Comparison of ENCODE assay signal across 29 cellular contexts in the genomic region with DNA sequence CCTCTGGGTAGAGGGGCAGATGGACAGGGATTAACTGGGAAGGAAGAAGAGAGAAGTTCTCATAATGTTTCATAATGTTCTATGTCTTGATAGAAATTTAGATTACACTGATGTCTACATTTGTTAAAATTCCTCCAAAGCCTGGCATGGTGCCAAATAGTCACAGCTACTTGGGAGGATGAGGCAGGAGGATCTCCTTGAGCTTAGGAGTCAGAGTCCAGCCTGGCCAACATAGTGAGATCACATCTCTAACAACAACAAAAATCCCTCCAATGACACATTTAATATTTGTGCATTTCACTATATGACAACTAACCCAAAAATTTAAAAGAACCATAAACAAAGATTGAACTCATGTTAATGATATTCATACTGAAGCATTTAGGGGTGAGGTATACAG. TPM values are rescaled to one million over a fixed set of nuclear protein-coding genes. Genes with fewer than 3 reads are reported as not detected.
A peak's percentile ranks its signal among the peaks of the same experiment; 100 is the strongest.
DNase-seq lines count a peak whose midpoint lies in the region; ATAC-seq and TF ChIP-seq lines count a peak whose summit lies in the region.
"Had no signal": no experiment of that assay in that cellular context is flagged by ENCODE, and none has a peak within 500 bp of the region (broad histone marks: within the 10 kb centered on the region; RNA-seq: fewer than 3 reads in every experiment).

No MANE protein-coding gene starts in this region.

- H3K56ac ChIP-seq in IMR-90 (ENCODE audit: extremely low read depth, insufficient read depth, low read length): no peak overlapping the region

- TF ChIP-seq POLR2A in IMR-90 (IDR thresholded peaks at IDR 0.05; ENCODE audit: low read depth, low read length) (no peak), gastroesophageal sphincter (IDR thresholded peaks at IDR 0.05) (no peak)

- no peak overlapping the region for H2AFZ ChIP-seq in IMR-90 (replicated peaks; ENCODE audit: low read length, poor library complexity)

- peak overlapping the region; percentile 59; the same call in 1 of the 2 replicates for H3K18ac ChIP-seq in IMR-90 (ENCODE audit: low read depth, low read length)

- no peak overlapping the region for H4K91ac ChIP-seq in IMR-90 (ENCODE audit: insufficient read depth, low read depth, low read length)

- peak overlapping the region in 1 of 2 experiments; percentile 47; a peak in 2 of 4 replicates for H4K8ac ChIP-seq in IMR-90 (ENCODE audit: low read depth in 2 of 2, low read length in 2 of 2)

- CTCF ChIA-PET in IMR-90 (lab: Yijun Ruan, JAX): no interaction called here

- H3K9ac ChIP-seq in IMR-90 (ENCODE audit: low read depth, low read length): no peak overlapping the region

- POLR2A ChIA-PET in IMR-90 (lab: Charles Lee; ENCODE audit: unreplicated experiment): no interaction called here

- BruUV-seq in IMR-90 (replicated peaks; lab: Mats Ljungman, UMichigan): no TSS peak

- peak overlapping the region; percentile 66 for H2BK5ac ChIP-seq in IMR-90 (ENCODE audit: low read depth, low read length, poor library complexity, severe bottlenecking)

- no peaks in the 10 kb centered on the region for H3K79me1 ChIP-seq in IMR-90 (ENCODE audit: low read depth in 1 of 2, low read length in 2 of 2)

- TF ChIP-seq EP300 in gastroesophageal sphincter (IDR thresholded peaks at IDR 0.05): no peak

- no peak overlapping the region for H3K4me2 ChIP-seq in IMR-90 (ENCODE audit: low read depth, low read length)

- intact Hi-C loops in IMR-90 (cut with micrococcal nuclease): no loop called here
- intact Hi-C loops in lower lobe of right lung (cut with DNase I): no loop called here

- H3K27me3 ChIP-seq in IMR-90 (ENCODE audit: control insufficient read depth, insufficient read depth, low read length) (no peaks in the 10 kb centered on the region), gastroesophageal sphincter (no peaks in the 10 kb centered on the region), lower lobe of right lung (ENCODE audit: low read depth) (no peaks in the 10 kb centered on the region)

- peaks cover 3% of the 10 kb centered on the region; the same call in 1 of the 2 replicates for H3K9me1 ChIP-seq in IMR-90 (ENCODE audit: insufficient read depth, low read length)

- H2AK9ac ChIP-seq in IMR-90 (replicated peaks; ENCODE audit: low read depth, low read length, poor library complexity): no peak overlapping the region

- ATAC-seq in IMR-90 (ENCODE audit: low read depth): peak; percentile 87
- ATAC-seq in gastroesophageal sphincter: no peak
- no peak for ATAC-seq in lower lobe of right lung
- ATAC-seq: activated naive CD8-positive, alpha-beta T cell treated with anti-CD3 and anti-CD28 coated beads, Interleukin-2, amount 50 U/mL, for 24 hours; left lobe of liver; sciatic nerve; stimulated activated naive B cell treated with anti-CD40 and anti-IgM and Interleukin-4, amounts not matched to agents 10 μg/mL and 1 μg/mL and 100 μg/mL, for 72 hours had no signal

- H3K9me3 ChIP-seq in IMR-90 (ENCODE audit: control insufficient read depth, insufficient read depth, low read length) (no peaks in the 10 kb centered on the region), gastroesophageal sphincter (no peaks in the 10 kb centered on the region), lower lobe of right lung (no peaks in the 10 kb centered on the region)

- H3K4me3 ChIP-seq in IMR-90 (ENCODE audit: insufficient read depth, low read depth, low read length): no peak overlapping the region
- H3K4me3 ChIP-seq in choroid plexus epithelial cell (ENCODE audit: low read depth, low read length): no peak overlapping the region
- no peak overlapping the region for H3K4me3 ChIP-seq in gastroesophageal sphincter
- H3K4me3 ChIP-seq in lower lobe of right lung: no peak overlapping the region

- H2BK120ac ChIP-seq in IMR-90 (ENCODE audit: low read depth, low read length): peak overlapping the region; percentile 19; the same call in 1 of the 2 replicates

- no peak overlapping the region for H3K23ac ChIP-seq in IMR-90 (ENCODE audit: low read depth, low read length)

- no peaks in the 10 kb centered on the region for H4K20me1 ChIP-seq in IMR-90 (ENCODE audit: insufficient read depth, low read length)

- H3K4me1 ChIP-seq in IMR-90 (ENCODE audit: control insufficient read depth, insufficient read depth, low read length) (peaks cover 12% of the 10 kb centered on the region; the same call in 1 of the 2 replicates), gastroesophageal sphincter (no peaks in the 10 kb centered on the region), lower lobe of right lung (no peaks in the 10 kb centered on the region)

- H2BK20ac ChIP-seq in IMR-90 (ENCODE audit: low read depth, low read length): no peak overlapping the region

- dilution Hi-C loops in IMR-90 (cut with HindIII; ENCODE audit: low sequenced_read_pairs, unreplicated experiment): no loop called here

- peak overlapping the region; percentile 36; the same call in 1 of the 2 replicates for H3K4ac ChIP-seq in IMR-90 (ENCODE audit: low read depth, low read length)

- H3K36me3 ChIP-seq in IMR-90 (ENCODE audit: control insufficient read depth, insufficient read depth, low read length) (no peaks in the 10 kb centered on the region), gastroesophageal sphincter (no peaks in the 10 kb centered on the region), lower lobe of right lung (no peaks in the 10 kb centered on the region)

- 0 out of 2 replicates have a peak overlapping the region, but pooled peaks have one; percentile 34 for H3K14ac ChIP-seq in IMR-90 (replicated peaks; ENCODE audit: low read depth, low read length)

- peak; percentile 29 for DNase-seq in DMS 273 (lab: John Stamatoyannopoulos, UW; ENCODE audit: unreplicated experiment)
- DNase-seq in DMS 273 treated with DMSO at 0.1 percent for 48 hours (lab: John Stamatoyannopoulos, UW): no peak
- peak; percentile 88 for DNase-seq in IMR-90
- DNase-seq in choroid plexus epithelial cell (ENCODE audit: low read depth): peak; percentile 16
- peak; percentile 21 for DNase-seq in kidney tubule cell (ENCODE audit: low spot score)
- no peak for DNase-seq in NCI-H1694 (lab: John Stamatoyannopoulos, UW)
- DNase-seq in lower lobe of right lung: no peak
- DNase-seq: activated CD4-positive, alpha-beta T cell treated with anti-CD3 and anti-CD28 coated beads for 4 hours; activated gamma-delta T cell treated with Interleukin-2 at 50 U/mL for 16 hours; activated naive CD8-positive, alpha-beta T cell treated with anti-CD3 and anti-CD28 coated beads, Interleukin-2, amount 50 U/mL, for 24 hours; activated T-cell treated with anti-CD3 and anti-CD28 coated beads, Interleukin-2, amount 50 U/mL, for 24 hours; CD4-positive, CD25-positive, alpha-beta regulatory T cell; effector CD4-positive, alpha-beta T cell; GOT3; hypothalamus; immature natural killer cell; mesendoderm; MM.1S; NCI-H2081; NCI-H345; NCI-H774; stimulated activated CD4-positive, alpha-beta T cell treated with anti-CD3 and anti-CD28 coated beads, Interleukin-4, amount 100 ng/mL, for 4 hours; stimulated activated naive B cell treated with anti-CD40 and anti-IgM and Interleukin-4, amounts not matched to agents 10 μg/mL and 1 μg/mL and 100 μg/mL, for 72 hours had no signal

- no peak overlapping the region for H2BK15ac ChIP-seq in IMR-90 (ENCODE audit: low read depth, low read length)

- TF ChIP-seq RAD21 in IMR-90 (IDR thresholded peaks at IDR 0.05; ENCODE audit: low read length): no peak

- in situ Hi-C loops in IMR-90 (cut with MboI; ENCODE audit: low sequenced_read_pairs): no loop called here

- no peak overlapping the region for H2AK5ac ChIP-seq in IMR-90 (ENCODE audit: low read depth, low read length)

- no peak overlapping the region for H3K27ac ChIP-seq in IMR-90 (ENCODE audit: insufficient read depth, low read length)
- H3K27ac ChIP-seq in gastroesophageal sphincter: no peak overlapping the region
- no peak overlapping the region for H3K27ac ChIP-seq in lower lobe of right lung
- H3K27ac ChIP-seq: 22Rv1, RWPE1 had no signal

- H4K5ac ChIP-seq in IMR-90 (ENCODE audit: low read depth, low read length): no peak overlapping the region

- TF ChIP-seq CTCF in IMR-90 (conservative IDR thresholded peaks at IDR 0.05; ENCODE audit: low read depth, low read length) (no peak), choroid plexus epithelial cell (conservative IDR thresholded peaks at IDR 0.05; ENCODE audit: low read depth, low read length) (no peak), gastroesophageal sphincter (IDR thresholded peaks at IDR 0.05) (no peak), lower lobe of right lung (IDR thresholded peaks at IDR 0.05) (no peak)

TF ChIP-seq in IMR-90, 13 proteins besides CTCF, POLR2A, EP300 and RAD21:
- TF ChIP-seq MAFK (IDR thresholded peaks at IDR 0.05; ENCODE audit: low read depth, low read length) (no peak), RCOR1 (IDR thresholded peaks at IDR 0.05; ENCODE audit: insufficient replicate concordance, low read length) (peak; percentile 77)

RNA-seq across cellular contexts. Expression of a gene that starts 33.0 kb away (rescaled TPM):
- total RNA-seq in IMR-90 (2012; rRNA removed) (61.7 and 62.9 TPM in 2 replicates), gastroesophageal sphincter (100 to 1,000 TPM in 2 of 4 donors, 10 to 100 TPM in 2; 83.3 to 162 (median 96.2) TPM), lower lobe of right lung (10.8 TPM)
- 10.8 and 17.4 TPM in 2 replicates for polyA plus RNA-seq in IMR-90 (2012; rRNA removed)
- polyA plus RNA-seq in IMR-90 (2012; cell fraction: cytosol; rRNA removed): 4.8 and 6.4 TPM in 2 replicates
- polyA plus RNA-seq in IMR-90 (2012; cell fraction: nucleus; rRNA removed; ENCODE audit: low replicate concordance): 1.6 and 12.4 TPM in 2 replicates
- total RNA-seq: CD4-positive, CD25-positive, alpha-beta regulatory T cell had no signal
- polyA plus RNA-seq: CD4-positive, CD25-positive, alpha-beta regulatory T cell; IgD-negative memory B cell; immature natural killer cell had no signal

Comparison
In these comparisons a context has a peak if more than half of its experiments do, and no peak if none do; other contexts are left out.
1. DNase-seq: peak in DMS 273 (single experiment), IMR-90 (single experiment), choroid plexus epithelial cell (single experiment) and kidney tubule cell (single experiment); none in DMS 273 treated with DMSO at 0.1 percent for 48 hours (single experiment), NCI-H1694 (single experiment) and lower lobe of right lung (single experiment).